ENCODE assay signal across 9 cellular contexts in genomic region chr11:74672956-74673895, GRCh38. TPM values are rescaled to one million over a fixed set of nuclear protein-coding genes. Genes with fewer than 3 reads are reported as not detected.
A peak's percentile ranks its signal among the peaks of the same experiment; 100 is the strongest.
DNase-seq lines count a peak whose midpoint lies in the region; ATAC-seq and TF ChIP-seq lines count a peak whose summit lies in the region.
"Had no signal": no experiment of that assay in that cellular context is flagged by ENCODE, and none has a peak within 500 bp of the region (broad histone marks: within the 10 kb centered on the region; RNA-seq: fewer than 3 reads in every experiment).

No MANE protein-coding gene starts in this region.

- H3K27me3 ChIP-seq in BE2C = no peaks in the 10 kb centered on the region
- H3K27me3 ChIP-seq in dorsolateral prefrontal cortex = no peaks in the 10 kb centered on the region

- no peaks in the 10 kb centered on the region for H3K4me1 Mint-ChIP-seq in neural crest cell

- peaks cover 3% of the 10 kb centered on the region; the same call in 1 of the 2 replicates for H3K4me1 ChIP-seq in BE2C

- no peak overlapping the region for H3K4me3 Mint-ChIP-seq in neural crest cell

- TF ChIP-seq CTCF in BE2C (IDR thresholded peaks at IDR 0.05; ENCODE audit: low read depth, low read length) (no peak), dorsolateral prefrontal cortex (IDR thresholded peaks at IDR 0.05 in 54 of 56, conservative IDR thresholded peaks at IDR 0.05 in 2 of 56; ENCODE audit: low read depth in 1 of 56, partially characterized antibody in 56 of 56) (no peak), neural crest cell (conservative IDR thresholded peaks at IDR 0.05) (no peak)

- H3K27ac Mint-ChIP-seq in neural crest cell (ENCODE audit: unreplicated experiment) = peak overlapping the region; percentile 89

- H3K9me3 ChIP-seq in BE2C = no peaks in the 10 kb centered on the region; the same call in 1 of the 2 replicates

- H3K27me3 Mint-ChIP-seq in neural crest cell (ENCODE audit: low read depth) = no peaks in the 10 kb centered on the region

- no peak overlapping the region for H3K4me3 ChIP-seq in BE2C (ENCODE audit: low read depth, low read length)
- no peak overlapping the region for H3K4me3 ChIP-seq in dorsolateral prefrontal cortex
- H3K4me3 ChIP-seq: SK-N-MC had no signal

- no peaks in the 10 kb centered on the region for H3K36me3 ChIP-seq in BE2C

- H3K27ac ChIP-seq in dorsolateral prefrontal cortex = peak overlapping the region in 58 of 59 donors; percentile 4 to 94 (median 82)
- H3K27ac ChIP-seq: SK-N-MC had no signal

- H3K9me3 Mint-ChIP-seq in neural crest cell = no peaks in the 10 kb centered on the region

- DNase-seq in BE2C (peak; percentile 69), NCI-H446 treated with DMSO at 0.1 percent for 48 hours (lab: John Stamatoyannopoulos, UW) (peak; percentile 46), dorsolateral prefrontal cortex (peak in 6 of 10 donors; percentile 32 to 69 (median 51)), neural crest cell (ENCODE audit: low read depth, low spot score) (no peak), NCI-H2171 (lab: John Stamatoyannopoulos, UW) (no peak), NCI-H187 treated with DMSO at 0.1 percent for 48 hours (lab: John Stamatoyannopoulos, UW) (no peak)

- ATAC-seq in GM18861 (IDR thresholded peaks at IDR 0.05; ENCODE audit: unreplicated experiment) (no peak), HG03139 (IDR thresholded peaks at IDR 0.05; ENCODE audit: unreplicated experiment) (no peak)

- H3K36me3 Mint-ChIP-seq in neural crest cell (ENCODE audit: low read depth) = peaks cover 4% of the 10 kb centered on the region

- intact Hi-C loops in dorsolateral prefrontal cortex (cut with DNase I) = no loop called here

RNA-seq across cellular contexts. Expression of gene CHRDL2, which starts 58.0 kb away (rescaled TPM):
- polyA plus RNA-seq in BE2C (2012; ENCODE audit: insufficient read depth, insufficient read length, low read depth) = not detected
- total RNA-seq in dorsolateral prefrontal cortex = 1 to 10 TPM in 15 of 120 experiments, under 1 TPM in 34, not detected in 71; 0.27 to 3.1 (median 0.79) TPM
- total RNA-seq in neural crest cell = 0.35 and 0.55 TPM in 2 replicates

Comparison
In these comparisons a context has a peak if more than half of its experiments do, and no peak if none do; other contexts are left out.
1. DNase-seq: peak in BE2C (single experiment), NCI-H446 treated with DMSO at 0.1 percent for 48 hours (single experiment) and dorsolateral prefrontal cortex (6 of 10); none in neural crest cell (single experiment), NCI-H2171 (single experiment) and NCI-H187 treated with DMSO at 0.1 percent for 48 hours (single experiment).